In the genomic region with DNA sequence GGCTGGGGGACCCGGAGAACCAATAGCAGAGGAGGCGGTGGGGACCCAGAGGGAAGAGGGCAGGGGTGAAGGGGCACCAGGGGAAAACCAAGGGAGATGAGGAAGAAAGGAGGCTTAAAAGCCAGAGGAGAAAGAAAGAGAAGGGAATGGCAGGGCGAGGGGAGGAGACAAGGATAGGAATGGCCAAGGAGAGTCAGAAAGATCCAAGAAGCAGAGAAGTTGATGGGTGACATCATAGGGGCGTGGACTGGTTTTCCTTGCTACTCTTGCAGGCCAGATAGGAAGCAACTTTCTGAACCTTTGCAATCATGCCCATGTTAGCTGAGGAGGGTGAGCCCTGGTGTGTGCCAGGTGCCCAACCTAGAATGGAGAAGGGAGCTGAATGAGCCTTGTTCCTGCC, we compare ENCODE assay signal across 19 cellular contexts. TPM values are rescaled to one million over a fixed set of nuclear protein-coding genes. Genes with fewer than 3 reads are reported as not detected.
A peak's percentile ranks its signal among the peaks of the same experiment; 100 is the strongest.
DNase-seq lines count a peak whose midpoint lies in the region; ATAC-seq, FAIRE-seq and TF ChIP-seq lines count a peak whose summit lies in the region.
"Had no signal": no experiment of that assay in that cellular context is flagged by ENCODE, and none has a peak within 500 bp of the region (broad histone marks: within the 10 kb centered on the region; RNA-seq: fewer than 3 reads in every experiment).

No MANE protein-coding gene starts in this region.

- H3K4me3 ChIP-seq in A549 (no peak overlapping the region), adipocyte (ENCODE audit: low read length) (no peak overlapping the region), smooth muscle cell (no peak overlapping the region)
- H3K4me3 ChIP-seq: neural progenitor cell, Peyer's patch had no signal

- DNase-seq in A549 (ENCODE audit: low read depth in 1 of 2, low spot score in 1 of 2) = peak in 1 of 2 experiments; percentile 43
- peak; percentile 27 for DNase-seq in HCEC 1CT
- peak; percentile 19 for DNase-seq in adipocyte (ENCODE audit: low read depth)
- peak; percentile 53 for DNase-seq in hepatic stellate cell (ENCODE audit: low spot score)
- DNase-seq in smooth muscle cell (lab: John Stamatoyannopoulos, UW; ENCODE audit: unreplicated experiment) = no peak
- DNase-seq: activated CD8-positive, alpha-beta T cell treated with anti-CD3 and anti-CD28 coated beads, Interleukin-2, amount 10 ng/mL, durations not matched to agents 7 days and 5 days; cerebellar nuclear complex; immature natural killer cell; NCI-H1092 treated with DMSO at 0.1 percent for 48 hours; NCI-H82; Peyer's patch; stimulated activated CD4-positive, alpha-beta T cell treated with anti-CD3 and anti-CD28 coated beads, Interleukin-1b, Interleukin-23, amount 100 ng/mL, for 48 hours had no signal

- no peaks in the 10 kb centered on the region for H3K27me3 ChIP-seq in adipocyte (replicated peaks; ENCODE audit: control insufficient read depth, insufficient read depth, low read length)
- H3K27me3 ChIP-seq in smooth muscle cell (ENCODE audit: low read depth) = peaks cover 28% of the 10 kb centered on the region

- no peak for TF ChIP-seq RAD21 in A549 (conservative IDR thresholded peaks at IDR 0.05 in 1 of 2, IDR thresholded peaks at IDR 0.05 in 1 of 2)

- H3K27ac ChIP-seq in A549 (no peak overlapping the region), smooth muscle cell (ENCODE audit: low read depth) (no peak overlapping the region)
- H3K27ac ChIP-seq: neural progenitor cell, Peyer's patch had no signal

- TF ChIP-seq EP300 in A549 (IDR thresholded peaks at IDR 0.05) = no peak

- H3K9me3 ChIP-seq in A549 (no peaks in the 10 kb centered on the region), adipocyte (ENCODE audit: control insufficient read depth, low read length) (no peaks in the 10 kb centered on the region), smooth muscle cell (replicated peaks; ENCODE audit: low read depth) (no peaks in the 10 kb centered on the region)
- H3K9me3 ChIP-seq: Peyer's patch had no signal

- TF ChIP-seq POLR2A in A549 (IDR thresholded peaks at IDR 0.05; ENCODE audit: low read length) = no peak

- no peaks in the 10 kb centered on the region for H4K20me1 ChIP-seq in smooth muscle cell (ENCODE audit: low read depth)

- H3F3A ChIP-seq in smooth muscle cell (ENCODE audit: low read depth) = no peaks in the 10 kb centered on the region

- H3K9ac ChIP-seq in adipocyte (ENCODE audit: low read length) (no peak overlapping the region), smooth muscle cell (ENCODE audit: low read depth) (no peak overlapping the region)
- H3K9ac ChIP-seq: neural progenitor cell had no signal

- H3K36me3 ChIP-seq in adipocyte (ENCODE audit: control insufficient read depth, insufficient read depth, low read length, severe bottlenecking) (peaks cover 74% of the 10 kb centered on the region), smooth muscle cell (ENCODE audit: low read depth) (no peaks in the 10 kb centered on the region)
- H3K36me3 ChIP-seq: neural progenitor cell, Peyer's patch had no signal

- H3K4me2 ChIP-seq in A549 (0 out of 3 replicates have a peak overlapping the region, but pooled peaks have one; percentile 4), smooth muscle cell (no peak overlapping the region)
- H3K4me2 ChIP-seq: neural progenitor cell had no signal

- H3K79me2 ChIP-seq in smooth muscle cell (ENCODE audit: low read depth) = no peaks in the 10 kb centered on the region

- 58% methylated on average over 4 of the region's 4 CpGs for WGBS in A549 (ENCODE audit: missing lambda C conversion rate)
- 96% methylated on average over 4 of the region's 4 CpGs for whole genome bisulfite sequencing in smooth muscle cell (ENCODE audit: low lambda C conversion rate)

- POLR2A ChIA-PET in A549 (lab: Yijun Ruan, JAX) = interaction anchor here (0.6 kb wide), 1 partner anchor 17 kb away, joined by 3 read pairs; no protein-coding TSS in a partner anchor

- ATAC-seq in A549 (peak; percentile 21 to 39; a peak in 3 of 6 replicates), GM21447 (IDR thresholded peaks at IDR 0.05; ENCODE audit: unreplicated experiment) (no peak), HG03097 (IDR thresholded peaks at IDR 0.05; ENCODE audit: low FRiP score, unreplicated experiment) (no peak), GM21529 (IDR thresholded peaks at IDR 0.05; ENCODE audit: unreplicated experiment) (no peak)
- ATAC-seq: activated CD8-positive, alpha-beta T cell treated with anti-CD3 and anti-CD28 coated beads, Interleukin-2, amount 10 ng/mL, durations not matched to agents 7 days and 5 days; activated T-helper 17 cell treated with anti-CD3 and anti-CD28 coated beads, Interleukin-2, amount 50 U/mL, for 72 hours had no signal

- FAIRE-seq in A549 (lab: Jason Lieb, UNC) = no peak

- H3K4me1 ChIP-seq in A549 = peaks cover 10% of the 10 kb centered on the region; the same call in 1 of the 3 replicates
- peaks cover 12% of the 10 kb centered on the region for H3K4me1 ChIP-seq in adipocyte (ENCODE audit: control insufficient read depth, insufficient read depth, low read length)
- H3K4me1 ChIP-seq in smooth muscle cell (ENCODE audit: low read depth) = peaks cover 7% of the 10 kb centered on the region

- no peak overlapping the region for H2AFZ ChIP-seq in smooth muscle cell (ENCODE audit: low read depth)
- H2AFZ ChIP-seq: neural progenitor cell had no signal

- no peak for TF ChIP-seq CTCF in A549 (IDR thresholded peaks at IDR 0.05)
- TF ChIP-seq CTCF in smooth muscle cell (IDR thresholded peaks at IDR 0.05; ENCODE audit: borderline replicate concordance, insufficient read depth, poor library complexity, severe bottlenecking) = no peak

- CTCF ChIA-PET in A549 (lab: Yijun Ruan, JAX) = interaction anchor here (1.0 kb wide), 2 partner anchors 11 to 303 kb away, joined by 3 to 4 read pairs; no protein-coding TSS in a partner anchor

TF ChIP-seq in A549, 52 proteins besides CTCF, POLR2A, EP300 and RAD21:
- TF ChIP-seq PHF8 (IDR thresholded peaks at IDR 0.05; ENCODE audit: borderline replicate concordance, low read depth) = no peak
- TF ChIP-seq MAFK (IDR thresholded peaks at IDR 0.05; ENCODE audit: partially characterized antibody) = no peak
- TF ChIP-seq CHD2 (IDR thresholded peaks at IDR 0.05; ENCODE audit: low read length, partially characterized antibody) = no peak
- TF ChIP-seq RFX5 (IDR thresholded peaks at IDR 0.05) = no peak
- no peak for TF ChIP-seq TP53 (CRISPR knock-in tag; IDR thresholded peaks at IDR 0.05)
- TF ChIP-seq ZNF302 (CRISPR knock-in tag; IDR thresholded peaks at IDR 0.05) = no peak
- no peak for TF ChIP-seq HEYL (CRISPR knock-in tag; IDR thresholded peaks at IDR 0.05)

RNA-seq across cellular contexts. Expression of a gene that starts 5.4 kb away (rescaled TPM):
- polyA plus RNA-seq in A549 (2011; rRNA removed) (0.34 and 0.39 TPM in 2 replicates), A549 (2017; fragmentation: RNase III; extraction: RNeasy Plus Mini Kit Qiagen cat#74134 plus additional on column Dnase treatment) (0.96 to 1.9 TPM (median 1.7 TPM) in 3 replicates), smooth muscle cell (0.24 and 0.40 TPM in 2 replicates)
- polyA plus RNA-seq in A549 (2012; cell fraction: cytosol; rRNA removed) = 0.41 and 0.61 TPM in 2 replicates
- 1.5 and 1.6 TPM in 2 replicates for polyA plus RNA-seq in A549 (2012; cell fraction: nucleus; rRNA removed)
- polyA minus RNA-seq in A549 (2011; rRNA and poly(A)+ RNA removed) = 0.44 and 0.74 TPM in 2 replicates
- total RNA-seq in smooth muscle cell = 0.09 and 0.54 TPM in 2 replicates
- total RNA-seq: activated CD8-positive, alpha-beta T cell treated with anti-CD3 and anti-CD28 coated beads, Interleukin-2, amount 10 ng/mL, durations not matched to agents 7 days and 5 days; H4 had no signal
- polyA plus RNA-seq: IgD-negative memory B cell, immature natural killer cell had no signal

RNA-seq across cellular contexts. Expression of a gene that starts 13.1 kb away (rescaled TPM):
- polyA plus RNA-seq in A549 (2011; rRNA removed) (285 and 339 TPM in 2 replicates), A549 (2017; fragmentation: RNase III; extraction: RNeasy Plus Mini Kit Qiagen cat#74134 plus additional on column Dnase treatment) (245 to 257 TPM (median 249 TPM) in 3 replicates), smooth muscle cell (194 and 241 TPM in 2 replicates)
- polyA plus RNA-seq in A549 (2012; cell fraction: cytosol; rRNA removed) = 249 and 261 TPM in 2 replicates
- polyA plus RNA-seq in A549 (2012; cell fraction: nucleus; rRNA removed) = 135 and 172 TPM in 2 replicates
- 222 and 228 TPM in 2 replicates for polyA minus RNA-seq in A549 (2011; rRNA and poly(A)+ RNA removed)
- 201 and 206 TPM in 2 replicates for total RNA-seq in smooth muscle cell

RNA-seq across cellular contexts. Expression of a gene that starts 25.4 kb away (rescaled TPM):
- polyA plus RNA-seq in A549 (2011; rRNA removed) = 70.1 and 71.4 TPM in 2 replicates
- 48.9 and 54.9 TPM in 2 replicates for polyA plus RNA-seq in A549 (2012; cell fraction: cytosol; rRNA removed)
- 20.5 and 29.9 TPM in 2 replicates for polyA plus RNA-seq in A549 (2012; cell fraction: nucleus; rRNA removed)
- polyA plus RNA-seq in A549 (2017; fragmentation: RNase III; extraction: RNeasy Plus Mini Kit Qiagen cat#74134 plus additional on column Dnase treatment) = 46.6 to 52.6 TPM (median 50.5 TPM) in 3 replicates
- 26.3 and 27.6 TPM in 2 replicates for polyA minus RNA-seq in A549 (2011; rRNA and poly(A)+ RNA removed)
- 37.6 and 65.5 TPM in 2 replicates for total RNA-seq in smooth muscle cell
- 48.1 and 52.0 TPM in 2 replicates for polyA plus RNA-seq in smooth muscle cell

RNA-seq across cellular contexts. Expression of a gene that starts 44.0 kb away (rescaled TPM):
- polyA plus RNA-seq in A549 (2011; rRNA removed) (34.1 and 44.0 TPM in 2 replicates), A549 (2017; fragmentation: RNase III; extraction: RNeasy Plus Mini Kit Qiagen cat#74134 plus additional on column Dnase treatment) (21.5 to 25.1 TPM (median 23.5 TPM) in 3 replicates), smooth muscle cell (22.3 and 27.6 TPM in 2 replicates)
- 19.6 and 22.4 TPM in 2 replicates for polyA plus RNA-seq in A549 (2012; cell fraction: cytosol; rRNA removed)
- 64.2 and 82.8 TPM in 2 replicates for polyA plus RNA-seq in A549 (2012; cell fraction: nucleus; rRNA removed)
- 41.3 and 50.5 TPM in 2 replicates for polyA minus RNA-seq in A549 (2011; rRNA and poly(A)+ RNA removed)
- 33.6 and 34.8 TPM in 2 replicates for total RNA-seq in smooth muscle cell

RNA-seq across cellular contexts. Expression of a gene that starts 50.0 kb away (rescaled TPM):
- 81.6 and 98.1 TPM in 2 replicates for polyA plus RNA-seq in A549 (2011; rRNA removed)
- 59.1 and 75.5 TPM in 2 replicates for polyA plus RNA-seq in A549 (2012; cell fraction: cytosol; rRNA removed)
- 64.3 and 83.5 TPM in 2 replicates for polyA plus RNA-seq in A549 (2012; cell fraction: nucleus; rRNA removed)
- polyA plus RNA-seq in A549 (2017; fragmentation: RNase III; extraction: RNeasy Plus Mini Kit Qiagen cat#74134 plus additional on column Dnase treatment) = 76.1 to 87.8 TPM (median 79.2 TPM) in 3 replicates
- polyA minus RNA-seq in A549 (2011; rRNA and poly(A)+ RNA removed) = 45.5 and 48.5 TPM in 2 replicates
- total RNA-seq in smooth muscle cell = 47.8 and 48.1 TPM in 2 replicates
- polyA plus RNA-seq in smooth muscle cell = 49.7 and 50.2 TPM in 2 replicates

Comparison
In these comparisons a context has a peak if more than half of its experiments do, and no peak if none do; other contexts are left out.
1. ATAC-seq: peak in A549 (2 of 2); none in GM21447 (single experiment), HG03097 (single experiment) and GM21529 (single experiment).